Comparison of ENCODE assay signal across 24 cellular contexts in the genomic region with DNA sequence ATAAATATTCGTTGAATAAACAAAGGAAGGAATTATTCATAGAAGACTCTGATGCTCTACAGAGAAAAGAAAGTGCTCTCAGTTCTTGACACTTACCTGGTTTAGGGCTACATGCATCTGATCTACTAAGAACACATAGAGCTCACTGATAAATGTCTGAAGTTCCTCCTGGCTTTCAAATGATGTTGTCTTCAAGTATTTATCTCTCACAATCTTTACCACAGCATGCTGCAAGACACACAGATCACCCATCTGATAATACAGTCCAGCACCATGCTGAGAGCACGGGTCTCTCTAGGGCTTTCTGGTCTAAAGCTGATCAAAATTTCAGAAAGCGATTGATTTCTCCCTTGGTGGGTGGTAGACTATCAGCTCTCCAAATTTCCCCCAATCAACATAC.
"Had no signal": no experiment of that assay in that cellular context is flagged by ENCODE, and none has a peak within 500 bp of the region (broad histone marks: within the 10 kb centered on the region; RNA-seq: fewer than 3 reads in every experiment).

No MANE protein-coding gene starts in this region.

- H3K27ac ChIP-seq: ascending aorta, cardiac muscle cell, KMS-11, SJCRH30, SK-N-MC had no signal

- H3K36me3 Mint-ChIP-seq: activated naive CD8-positive, alpha-beta T cell treated with anti-CD3 and anti-CD28 coated beads, Interleukin-2, amount 10 ng/mL, durations not matched to agents 7 days and 5 days had no signal

- H3K4me3 Mint-ChIP-seq: activated CD4-positive, alpha-beta T cell treated with anti-CD3 and anti-CD28 coated beads, Interleukin-2, amount 10 ng/mL, durations not matched to agents 24 days and 14 days; activated naive CD4-positive, alpha-beta T cell treated with anti-CD3 and anti-CD28 coated beads, Interleukin-2, amount 50 U/mL, for 24 hours; activated naive CD8-positive, alpha-beta T cell treated with anti-CD3 and anti-CD28 coated beads, Interleukin-2, amount 10 ng/mL, durations not matched to agents 7 days and 5 days; activated T-cell treated with anti-CD3 and anti-CD28 coated beads, Interleukin-2, amount 50 U/mL, for 72 hours had no signal

- H3K27me3 ChIP-seq: ascending aorta, cardiac muscle cell, SJCRH30 had no signal

- ATAC-seq: Panc1 had no signal

- H3K9me3 Mint-ChIP-seq: activated CD4-positive, alpha-beta T cell treated with anti-CD3 and anti-CD28 coated beads, Interleukin-2, amount 10 ng/mL, durations not matched to agents 24 days and 14 days; activated naive CD4-positive, alpha-beta T cell treated with anti-CD3 and anti-CD28 coated beads, Interleukin-2, amount 50 U/mL, for 24 hours; activated naive CD8-positive, alpha-beta T cell treated with anti-CD3 and anti-CD28 coated beads, Interleukin-2, amount 10 ng/mL, durations not matched to agents 7 days and 5 days; activated T-cell treated with anti-CD3 and anti-CD28 coated beads, Interleukin-2, amount 50 U/mL, for 72 hours; activated T-helper 2 cell treated with anti-CD3 and anti-CD28 coated beads, Interferon-gamma antibody, Interleukin-2, Interleukin-4, amounts not matched to agents 10 μg/mL and 5 μg/mL and 100 μg/mL, durations not matched to agents 14 hours and 24 hours and 36 hours had no signal

- H3K4me1 Mint-ChIP-seq: activated naive CD4-positive, alpha-beta T cell treated with anti-CD3 and anti-CD28 coated beads, Interleukin-2, amount 50 U/mL, for 24 hours; activated naive CD8-positive, alpha-beta T cell treated with anti-CD3 and anti-CD28 coated beads, Interleukin-2, amount 10 ng/mL, durations not matched to agents 7 days and 5 days had no signal

- H3K4me3 ChIP-seq: ascending aorta, cardiac muscle cell, SJCRH30, SK-N-MC had no signal

- H3K27ac Mint-ChIP-seq: activated CD4-positive, alpha-beta T cell treated with anti-CD3 and anti-CD28 coated beads, Interleukin-2, amount 10 ng/mL, durations not matched to agents 24 days and 14 days; activated naive CD4-positive, alpha-beta T cell treated with anti-CD3 and anti-CD28 coated beads, Interleukin-2, amount 50 U/mL, for 24 hours; activated naive CD8-positive, alpha-beta T cell treated with anti-CD3 and anti-CD28 coated beads, Interleukin-2, amount 10 ng/mL, durations not matched to agents 7 days and 5 days; activated T-cell treated with anti-CD3 and anti-CD28 coated beads, Interleukin-2, amount 50 U/mL, for 72 hours; activated T-helper 2 cell treated with anti-CD3 and anti-CD28 coated beads, Interferon-gamma antibody, Interleukin-2, Interleukin-4, amounts not matched to agents 10 μg/mL and 5 μg/mL and 100 μg/mL, durations not matched to agents 14 hours and 24 hours and 36 hours had no signal

- H3K9ac ChIP-seq: KMS-11 had no signal

- H3K4me2 ChIP-seq: KMS-11 had no signal

- H3K36me3 ChIP-seq: ascending aorta, cardiac muscle cell, SJCRH30 had no signal

- H3K9me3 ChIP-seq: ascending aorta, SJCRH30 had no signal

- DNase-seq: activated CD4-positive, alpha-beta T cell treated with anti-CD3 and anti-CD28 coated beads, Interleukin-2, amount 10 ng/mL, durations not matched to agents 24 days and 14 days; activated CD4-positive, alpha-beta T cell treated with anti-CD3 and anti-CD28 coated beads, Interleukin-2, amount 50 U/mL, for 48 hours; activated gamma-delta T cell; activated naive CD4-positive, alpha-beta T cell treated with Interleukin-2 at 50 U/mL for 16 hours; activated naive CD8-positive, alpha-beta T cell treated with anti-CD3 and anti-CD28 coated beads, Interleukin-2, amount 10 ng/mL, durations not matched to agents 7 days and 5 days; activated T-cell treated with anti-CD3 and anti-CD28 coated beads, Interleukin-2, amount 50 U/mL, for 1 hour; activated T-cell treated with anti-CD3 and anti-CD28 coated beads, Interleukin-2, amount 50 U/mL, for 72 hours; amygdala; NCI-H1105; NCI-H1417 treated with DMSO at 0.1 percent for 48 hours; NCI-H187 treated with DMSO at 0.1 percent for 48 hours; NCI-H2081 treated with DMSO at 0.1 percent for 48 hours; NCI-H226; NCI-H446 treated with DMSO at 0.1 percent for 48 hours; NCI-H524 treated with DMSO at 0.1 percent for 48 hours; SHP77; SJCRH30 had no signal

- H3K4me1 ChIP-seq: ascending aorta, SJCRH30 had no signal
